Comparison of ENCODE assay signal across 9 cellular contexts in genomic region chr6:38307730-38308129, GRCh38.
A peak's percentile ranks its signal among the peaks of the same experiment; 100 is the strongest.
DNase-seq lines count a peak whose midpoint lies in the region; ATAC-seq and TF ChIP-seq lines count a peak whose summit lies in the region.
"Had no signal": no experiment of that assay in that cellular context is flagged by ENCODE, and none has a peak within 500 bp of the region (broad histone marks: within the 10 kb centered on the region; RNA-seq: fewer than 3 reads in every experiment).

No MANE protein-coding gene starts in this region.

- ATAC-seq in GM19023 (IDR thresholded peaks at IDR 0.05; ENCODE audit: unreplicated experiment) (peak; percentile 57), HG02642 (IDR thresholded peaks at IDR 0.05; ENCODE audit: poor library complexity, unreplicated experiment) (peak; percentile 61), naive B cell (ENCODE audit: low read depth in 2 of 2) (peak; percentile 94 to 95)
- no peak for ATAC-seq in activated CD4-positive, CD25-positive, alpha-beta regulatory T cell treated with anti-CD3 and anti-CD28 coated beads, Interleukin-2, amount 50 U/mL, for 24 hours

- peak overlapping the region in 4 of 6 donors; percentile 2 to 62 (median 26) for H3K27ac Mint-ChIP-seq in naive B cell

- peak overlapping the region; percentile 15; the same call in 1 of the 2 replicates for H3K4me3 ChIP-seq in LNCaP clone FGC (ENCODE audit: low read depth, low read length)
- H3K4me3 ChIP-seq: skin epidermis had no signal

- no peaks in the 10 kb centered on the region for H3K27me3 Mint-ChIP-seq in naive B cell

- peak overlapping the region in 4 of 8 donors; percentile 1 to 51 (median 18) for H3K4me3 Mint-ChIP-seq in naive B cell

- no peaks in the 10 kb centered on the region for H3K36me3 Mint-ChIP-seq in naive B cell

- no peak for TF ChIP-seq CTCF in LNCaP clone FGC (IDR thresholded peaks at IDR 0.05; ENCODE audit: control insufficient read depth, extremely low read depth, insufficient read depth)

- no peaks in the 10 kb centered on the region for H3K9me3 Mint-ChIP-seq in naive B cell

- DNase-seq in LNCaP clone FGC (ENCODE audit: low read depth), result no peak
- DNase-seq in naive B cell, result peak; percentile 26
- no peak for DNase-seq in NCI-H82 treated with DMSO at 0.1 percent for 48 hours (lab: John Stamatoyannopoulos, UW; ENCODE audit: unreplicated experiment)
- no peak for DNase-seq in LoVo (ENCODE audit: low spot score)
- DNase-seq: activated naive CD4-positive, alpha-beta T cell treated with anti-CD3 and anti-CD28 coated beads, Interleukin-2, amount 50 U/mL, for 16 hours had no signal

- peaks cover 20 to 25% (median 22%) of the 10 kb centered on the region in 3 donors for H3K4me1 Mint-ChIP-seq in naive B cell

Comparison
In these comparisons a context has a peak if more than half of its experiments do, and no peak if none do; other contexts are left out.
1. ATAC-seq: peak in GM19023 (single experiment), HG02642 (single experiment) and naive B cell (2 of 2); none in activated CD4-positive, CD25-positive, alpha-beta regulatory T cell treated with anti-CD3 and anti-CD28 coated beads, Interleukin-2, amount 50 U/mL, for 24 hours (0 of 2).